Comparison of ENCODE assay signal across 28 cellular contexts in genomic region chr17:76343106-76343505, GRCh38.
"Had no signal": no experiment of that assay in that cellular context is flagged by ENCODE, and none has a peak within 500 bp of the region (broad histone marks: within the 10 kb centered on the region; RNA-seq: fewer than 3 reads in every experiment).

No MANE protein-coding gene starts in this region.

- DNase-seq: activated CD4-positive, alpha-beta memory T cell treated with anti-CD3 and anti-CD28 coated beads for 36 hours; activated CD4-positive, alpha-beta T cell treated with anti-CD3 and anti-CD28 coated beads for 36 hours; activated CD4-positive, alpha-beta T cell treated with anti-CD3 and anti-CD28 coated beads, Interleukin-2, amount 10 ng/mL, durations not matched to agents 24 days and 14 days; activated CD4-positive, CD25-positive, alpha-beta regulatory T cell; activated CD4-positive, CD25-positive, alpha-beta regulatory T cell treated with anti-CD3 and anti-CD28 coated beads, Interleukin-2, amount 50 U/mL, for 72 hours; activated CD8-positive, alpha-beta memory T cell treated with anti-CD3 and anti-CD28 coated beads, Interleukin-2, amount 10 ng/mL, durations not matched to agents 7 days and 5 days; activated CD8-positive, alpha-beta memory T cell treated with anti-CD3 and anti-CD28 coated beads, Interleukin-2, amount 50 U/mL, for 4 hours; activated CD8-positive, alpha-beta T cell treated with anti-CD3 and anti-CD28 coated beads, Interleukin-2, amount 10 ng/mL, durations not matched to agents 7 days and 5 days; activated effector memory CD4-positive, alpha-beta T cell treated with anti-CD3 and anti-CD28 coated beads, Interleukin-2, amount 50 U/mL, for 16 hours; activated naive CD4-positive, alpha-beta T cell treated with anti-CD3 and anti-CD28 coated beads for 36 hours; activated naive CD8-positive, alpha-beta T cell treated with anti-CD3 and anti-CD28 coated beads for 36 hours; activated naive CD8-positive, alpha-beta T cell treated with anti-CD3 and anti-CD28 coated beads, Interleukin-2, amount 50 U/mL, for 24 hours; activated T-cell treated with anti-CD3 and anti-CD28 coated beads, Interleukin-2, amount 50 U/mL, for 1 hour; activated T-cell treated with anti-CD3 and anti-CD28 coated beads, Interleukin-2, amount 50 U/mL, for 48 hours; central memory CD4-positive, alpha-beta T cell; cerebellar nuclear complex; dorsolateral prefrontal cortex; effector memory CD4-positive, alpha-beta T cell; endodermal cell; foreskin fibroblast; glutamatergic neuron; heart left ventricle; T-helper 2 cell had no signal

- H3K27ac ChIP-seq: ascending aorta, breast epithelium, cardiac muscle cell, coronary artery, dorsolateral prefrontal cortex, heart left ventricle had no signal

- H3K4me1 ChIP-seq: breast epithelium had no signal

- H3K27me3 ChIP-seq: ascending aorta, breast epithelium, cardiac muscle cell, dorsolateral prefrontal cortex, heart left ventricle had no signal

- H3K36me3 ChIP-seq: breast epithelium had no signal

- H3K4me3 ChIP-seq: ascending aorta, breast epithelium, cardiac muscle cell, coronary artery, dorsolateral prefrontal cortex, heart left ventricle had no signal

- H3K9me3 ChIP-seq: ascending aorta, breast epithelium, heart left ventricle had no signal

- ATAC-seq: activated CD4-positive, alpha-beta T cell treated with anti-CD3 and anti-CD28 coated beads for 36 hours; activated CD8-positive, alpha-beta memory T cell treated with anti-CD3 and anti-CD28 coated beads, Interleukin-2, amount 10 ng/mL, durations not matched to agents 7 days and 5 days; activated CD8-positive, alpha-beta T cell treated with anti-CD3 and anti-CD28 coated beads, Interleukin-2, amount 10 ng/mL, durations not matched to agents 7 days and 5 days; activated naive CD8-positive, alpha-beta T cell treated with anti-CD3 and anti-CD28 coated beads, Interleukin-2, amount 50 U/mL, for 24 hours; esophagus mucosa; heart left ventricle had no signal
